25 cellular contexts compared by ENCODE assay signal in genomic region chr18:3547891-3548615, GRCh38.
"Had no signal": no experiment of that assay in that cellular context is flagged by ENCODE, and none has a peak within 500 bp of the region (broad histone marks: within the 10 kb centered on the region; RNA-seq: fewer than 3 reads in every experiment).

No MANE protein-coding gene starts in this region.

- H3K9me3 ChIP-seq: Peyer's patch, SJCRH30 had no signal

- H3K27ac ChIP-seq: Peyer's patch, RWPE1, SJCRH30 had no signal

- H3K27me3 ChIP-seq: Peyer's patch, SJCRH30 had no signal

- H3K4me3 ChIP-seq: Peyer's patch, SJCRH30 had no signal

- DNase-seq: activated CD4-positive, alpha-beta memory T cell treated with anti-CD3 and anti-CD28 coated beads, Interleukin-2, amount 10 ng/mL, durations not matched to agents 7 days and 5 days; activated CD4-positive, alpha-beta T cell treated with anti-CD3 and anti-CD28 coated beads, Interleukin-2, amount 10 ng/mL, durations not matched to agents 7 days and 5 days; activated CD4-positive, CD25-positive, alpha-beta regulatory T cell; activated gamma-delta T cell; activated naive CD4-positive, alpha-beta T cell treated with anti-CD3 and anti-CD28 coated beads for 36 hours; activated T-cell treated with anti-CD3 and anti-CD28 coated beads for 4 hours; activated T-cell treated with anti-CD3 and anti-CD28 coated beads, Interleukin-2, amount 50 U/mL, for 48 hours; cerebellar nuclear complex; NCI-H1105 treated with DMSO at 0.1 percent for 48 hours; NCI-H1436 treated with DMSO at 0.1 percent for 48 hours; NCI-H187; NCI-H2081 treated with DMSO at 0.1 percent for 48 hours; NCI-H446; NCI-H524; Peyer's patch; Right ventricle myocardium superior; SJCRH30; T-helper 17 cell; T1000 had no signal

- H3K27me3 Mint-ChIP-seq: activated CD4-positive, alpha-beta memory T cell treated with anti-CD3 and anti-CD28 coated beads, Interleukin-2, amount 10 ng/mL, durations not matched to agents 7 days and 5 days; activated CD4-positive, alpha-beta T cell treated with anti-CD3 and anti-CD28 coated beads, Interleukin-2, amount 10 ng/mL, durations not matched to agents 7 days and 5 days; activated naive CD8-positive, alpha-beta T cell; activated T-helper 17 cell treated with anti-CD3 and anti-CD28 coated beads, Interleukin-2, amount 50 U/mL, for 72 hours had no signal

- H3K4me3 Mint-ChIP-seq: activated CD4-positive, alpha-beta memory T cell treated with anti-CD3 and anti-CD28 coated beads, Interleukin-2, amount 10 ng/mL, durations not matched to agents 7 days and 5 days; activated CD4-positive, alpha-beta T cell treated with anti-CD3 and anti-CD28 coated beads, Interleukin-2, amount 10 ng/mL, durations not matched to agents 7 days and 5 days; activated naive CD4-positive, alpha-beta T cell treated with anti-CD3 and anti-CD28 coated beads for 36 hours; activated naive CD8-positive, alpha-beta T cell; activated T-helper 17 cell treated with anti-CD3 and anti-CD28 coated beads, Interleukin-2, amount 50 U/mL, for 72 hours; T-helper 17 cell had no signal

- H3K9me3 Mint-ChIP-seq: activated CD4-positive, alpha-beta memory T cell treated with anti-CD3 and anti-CD28 coated beads, Interleukin-2, amount 10 ng/mL, durations not matched to agents 7 days and 5 days; activated CD4-positive, alpha-beta T cell treated with anti-CD3 and anti-CD28 coated beads, Interleukin-2, amount 10 ng/mL, durations not matched to agents 7 days and 5 days; activated naive CD4-positive, alpha-beta T cell treated with anti-CD3 and anti-CD28 coated beads for 36 hours; activated T-helper 17 cell treated with anti-CD3 and anti-CD28 coated beads, Interleukin-2, amount 50 U/mL, for 72 hours had no signal

- FAIRE-seq: colon, TTC549 had no signal

- H3K4me1 ChIP-seq: Peyer's patch, SJCRH30 had no signal

- H3K36me3 Mint-ChIP-seq: activated naive CD8-positive, alpha-beta T cell had no signal

- H3K4me1 Mint-ChIP-seq: activated CD4-positive, alpha-beta memory T cell treated with anti-CD3 and anti-CD28 coated beads, Interleukin-2, amount 10 ng/mL, durations not matched to agents 7 days and 5 days; activated CD4-positive, alpha-beta T cell treated with anti-CD3 and anti-CD28 coated beads, Interleukin-2, amount 10 ng/mL, durations not matched to agents 7 days and 5 days; activated T-helper 17 cell treated with anti-CD3 and anti-CD28 coated beads, Interleukin-2, amount 50 U/mL, for 72 hours; T-helper 17 cell had no signal

- H3K36me3 ChIP-seq: Peyer's patch, SJCRH30 had no signal

- ATAC-seq: activated T-helper 17 cell treated with anti-CD3 and anti-CD28 coated beads, Interleukin-2, amount 50 U/mL, for 72 hours; SK-N-SH treated with all-trans-retinoic acid at 6 μM for 48 hours; T-helper 17 cell had no signal

- H3K27ac Mint-ChIP-seq: activated CD4-positive, alpha-beta memory T cell treated with anti-CD3 and anti-CD28 coated beads, Interleukin-2, amount 10 ng/mL, durations not matched to agents 7 days and 5 days; activated CD4-positive, alpha-beta T cell treated with anti-CD3 and anti-CD28 coated beads, Interleukin-2, amount 10 ng/mL, durations not matched to agents 7 days and 5 days; activated naive CD4-positive, alpha-beta T cell treated with anti-CD3 and anti-CD28 coated beads for 36 hours; activated naive CD8-positive, alpha-beta T cell; activated T-helper 17 cell treated with anti-CD3 and anti-CD28 coated beads, Interleukin-2, amount 50 U/mL, for 72 hours; T-helper 17 cell had no signal
